ENCODE assay signal across 20 cellular contexts in the genomic region with DNA sequence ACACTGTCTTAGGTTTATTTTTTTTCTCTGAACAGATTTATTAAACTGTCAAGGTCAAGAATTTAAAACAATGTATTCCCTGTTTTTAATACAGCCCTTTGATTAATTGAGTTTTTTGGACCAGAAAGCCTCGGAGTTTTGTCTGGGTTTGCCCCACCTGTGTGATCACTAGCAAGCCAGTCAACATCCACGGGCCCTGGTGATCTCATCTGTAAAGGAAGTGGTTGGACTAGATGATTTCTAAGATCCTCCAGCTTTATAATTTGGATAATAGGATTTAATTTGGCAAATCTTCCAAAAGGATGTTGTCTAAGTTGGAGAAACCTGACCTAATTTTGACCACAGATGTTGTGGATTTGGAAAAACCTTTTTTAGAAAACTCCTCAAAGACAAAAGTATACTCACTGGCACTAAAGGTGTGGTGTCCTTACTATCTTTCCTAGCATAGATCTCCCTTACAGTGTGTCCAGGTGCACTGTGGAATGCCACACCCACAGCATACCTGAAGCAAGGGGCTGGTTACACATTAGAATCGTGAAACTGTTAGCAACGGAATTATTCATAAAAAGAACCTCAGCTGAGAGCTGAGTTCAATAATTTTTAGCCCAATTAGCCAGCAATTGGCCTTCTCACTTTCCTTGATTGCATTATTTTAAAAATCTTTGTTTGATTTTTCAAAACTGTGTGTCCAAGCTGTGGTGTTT.
DNase-seq lines count a peak whose midpoint lies in the region; TF ChIP-seq lines count a peak whose summit lies in the region.
"Had no signal": no experiment of that assay in that cellular context is flagged by ENCODE, and none has a peak within 500 bp of the region (broad histone marks: within the 10 kb centered on the region; RNA-seq: fewer than 3 reads in every experiment).

No MANE protein-coding gene starts in this region.

- no peak for TF ChIP-seq CTCF in 22Rv1 (IDR thresholded peaks at IDR 0.05)
- no peak for TF ChIP-seq CTCF in HEK293 (tag by site-specific recombination; IDR thresholded peaks at IDR 0.05)
- no peak for TF ChIP-seq CTCF in mammary epithelial cell (conservative IDR thresholded peaks at IDR 0.05 in 1 of 2, IDR thresholded peaks at IDR 0.05 in 1 of 2; ENCODE audit: extremely low read depth in 1 of 2, insufficient read depth in 1 of 2, low read depth in 1 of 2, low read length in 2 of 2)
- TF ChIP-seq CTCF in esophagus muscularis mucosa (IDR thresholded peaks at IDR 0.05), result no peak

- dilution Hi-C loops in mammary epithelial cell (cut with HindIII; ENCODE audit: low sequenced_read_pairs), result no loop called here

- no peaks in the 10 kb centered on the region for H3K36me3 ChIP-seq in HEK293 (ENCODE audit: control insufficient read depth in 2 of 2, insufficient read depth in 1 of 2, low read length in 2 of 2)
- H3K36me3 ChIP-seq in mammary epithelial cell (ENCODE audit: insufficient read depth, low read length), result no peaks in the 10 kb centered on the region
- no peaks in the 10 kb centered on the region for H3K36me3 ChIP-seq in esophagus muscularis mucosa
- H3K36me3 ChIP-seq: ascending aorta, BE2C had no signal

- H3K9ac ChIP-seq in mammary epithelial cell (ENCODE audit: insufficient read depth, low read length), result peak overlapping the region; percentile 28

- intact Hi-C loops in mammary epithelial cell (cut with micrococcal nuclease) (loop anchor here (1.0 to 5.0 kb wide), 5 partner anchors 20 to 195 kb away; no protein-coding TSS in a partner anchor), esophagus muscularis mucosa (cut with DNase I) (no loop called here)

- TF ChIP-seq POLR2A in esophagus muscularis mucosa (IDR thresholded peaks at IDR 0.05; ENCODE audit: low read depth), result no peak

- H3K27ac ChIP-seq in 22Rv1, result peak overlapping the region; percentile 97
- no peak overlapping the region for H3K27ac ChIP-seq in HEK293 (ENCODE audit: extremely low read depth, low read depth, low read length)
- H3K27ac ChIP-seq in mammary epithelial cell (ENCODE audit: insufficient read depth, low read depth, low read length), result peak overlapping the region; percentile 90
- H3K27ac ChIP-seq in esophagus muscularis mucosa (replicated peaks in 1 of 4), result no peak overlapping the region
- H3K27ac ChIP-seq: ascending aorta had no signal

- DNase-seq in mammary epithelial cell (peak; percentile 76), kidney tubule cell (ENCODE audit: low spot score) (peak; percentile 69), superior temporal gyrus (ENCODE audit: extremely low spot score) (no peak), esophagus muscularis mucosa (ENCODE audit: extremely low spot score) (no peak), NCI-H2171 (lab: John Stamatoyannopoulos, UW) (no peak)
- no peak for DNase-seq in stimulated activated CD8-positive, alpha-beta memory T cell treated with anti-CD3 and anti-CD28 coated beads, Interleukin-4, amount 100 ng/mL, for 48 hours
- DNase-seq: activated CD4-positive, alpha-beta T cell treated with anti-CD3 and anti-CD28 coated beads for 1 hour; activated CD8-positive, alpha-beta memory T cell treated with anti-CD3 and anti-CD28 coated beads, Interleukin-2, amount 10 ng/mL, durations not matched to agents 7 days and 5 days; BE2C; erythroblast; GOT3; naive thymus-derived CD4-positive, alpha-beta T cell; NCI-H1417 treated with DMSO at 0.1 percent for 48 hours; occipital lobe; retina; stimulated activated CD4-positive, alpha-beta T cell treated with anti-CD3 and anti-CD28 coated beads, Interleukin-4, amount 100 ng/mL, for 4 hours; stimulated activated naive CD8-positive, alpha-beta T cell treated with anti-CD3 and anti-CD28 coated beads, Interleukin-15, amount 100 ng/mL, for 72 hours had no signal

- BruUV-seq in mammary epithelial cell (replicated peaks; lab: Mats Ljungman, UMichigan), result TSS peak; percentile 95

- POLR2A ChIA-PET in HEK293 (lab: Yijun Ruan, JAX), result no interaction called here

- H3K27me3 ChIP-seq in mammary epithelial cell (ENCODE audit: insufficient read depth, low read length), result no peaks in the 10 kb centered on the region
- H3K27me3 ChIP-seq in esophagus muscularis mucosa, result no peaks in the 10 kb centered on the region
- H3K27me3 ChIP-seq: ascending aorta, BE2C had no signal

- no peaks in the 10 kb centered on the region for H3K9me3 ChIP-seq in HEK293 (ENCODE audit: control insufficient read depth, insufficient read depth, low read depth, low read length)
- H3K9me3 ChIP-seq in mammary epithelial cell (replicated peaks; ENCODE audit: insufficient read depth, low read length), result no peaks in the 10 kb centered on the region
- H3K9me3 ChIP-seq in esophagus muscularis mucosa, result no peaks in the 10 kb centered on the region
- H3K9me3 ChIP-seq: ascending aorta, BE2C had no signal

- in situ Hi-C loops in mammary epithelial cell (cut with MboI; ENCODE audit: low sequenced_read_pairs in 2 of 2), result no loop called here

- CTCF ChIA-PET in HEK293 (lab: Yijun Ruan, JAX) (interaction anchor here (0.6 kb wide), 1 partner anchor 1035 kb away, joined by 3 read pairs; no protein-coding TSS in a partner anchor), mammary epithelial cell (lab: Charles Lee; ENCODE audit: low non-redundant PET) (no interaction called here)

- H2AFZ ChIP-seq in mammary epithelial cell (ENCODE audit: low read depth, low read length), result peak overlapping the region; percentile 65

- H3K4me1 ChIP-seq in HEK293 (ENCODE audit: control insufficient read depth, insufficient read depth, low read length) (peaks cover 4% of the 10 kb centered on the region), mammary epithelial cell (ENCODE audit: insufficient read depth, low read length) (peaks cover 38% of the 10 kb centered on the region), esophagus muscularis mucosa (peaks cover 0 to 9% (median 4%) of the 10 kb centered on the region in 4 donors)
- H3K4me1 ChIP-seq: ascending aorta, BE2C had no signal

- no peak for TF ChIP-seq EP300 in esophagus muscularis mucosa (IDR thresholded peaks at IDR 0.05)

- no peaks in the 10 kb centered on the region for H3K79me2 ChIP-seq in mammary epithelial cell (ENCODE audit: insufficient read depth, low read length)

- H3K4me3 ChIP-seq in HEK293 (ENCODE audit: low read depth, low read length) (no peak overlapping the region), mammary epithelial cell (replicated peaks in 1 of 3; ENCODE audit: insufficient read depth in 1 of 3, low read depth in 2 of 3, low read length in 3 of 3) (no peak overlapping the region), esophagus muscularis mucosa (no peak overlapping the region)
- H3K4me3 ChIP-seq: ascending aorta had no signal

- no peaks in the 10 kb centered on the region for H4K20me1 ChIP-seq in mammary epithelial cell (ENCODE audit: insufficient read depth, low read length)

- 2% methylated on average over 4 of the region's 4 CpGs for WGBS in mammary epithelial cell (ENCODE audit: low coverage, missing lambda C conversion rate)
- 60% methylated on average over 4 of the region's 4 CpGs for WGBS in esophagus muscularis mucosa

- H3K4me2 ChIP-seq in mammary epithelial cell (ENCODE audit: insufficient read depth, low read depth, low read length), result peak overlapping the region; percentile 55

TF ChIP-seq in HEK293, 187 proteins besides CTCF, POLR2A, EP300 and RAD21:
- TF ChIP-seq HOXD13 (CRISPR knock-in tag; IDR thresholded peaks at IDR 0.05; ENCODE audit: borderline replicate concordance), result no peak
- 0 out of 2 replicates have a peak, but pooled peaks have one; percentile 10 for TF ChIP-seq SCRT2 (tag by site-specific recombination; IDR thresholded peaks at IDR 0.05)

Comparison
In these comparisons a context has a peak if more than half of its experiments do, and no peak if none do; other contexts are left out.
1. H3K27ac ChIP-seq: peak in 22Rv1 (single experiment) and mammary epithelial cell (single experiment); none in HEK293 (single experiment) and esophagus muscularis mucosa (0 of 4).
2. DNase-seq: peak in mammary epithelial cell (single experiment) and kidney tubule cell (single experiment); none in stimulated activated CD8-positive, alpha-beta memory T cell treated with anti-CD3 and anti-CD28 coated beads, Interleukin-4, amount 100 ng/mL, for 48 hours (single experiment), superior temporal gyrus (single experiment), esophagus muscularis mucosa (single experiment) and NCI-H2171 (single experiment).